In the genomic region with DNA sequence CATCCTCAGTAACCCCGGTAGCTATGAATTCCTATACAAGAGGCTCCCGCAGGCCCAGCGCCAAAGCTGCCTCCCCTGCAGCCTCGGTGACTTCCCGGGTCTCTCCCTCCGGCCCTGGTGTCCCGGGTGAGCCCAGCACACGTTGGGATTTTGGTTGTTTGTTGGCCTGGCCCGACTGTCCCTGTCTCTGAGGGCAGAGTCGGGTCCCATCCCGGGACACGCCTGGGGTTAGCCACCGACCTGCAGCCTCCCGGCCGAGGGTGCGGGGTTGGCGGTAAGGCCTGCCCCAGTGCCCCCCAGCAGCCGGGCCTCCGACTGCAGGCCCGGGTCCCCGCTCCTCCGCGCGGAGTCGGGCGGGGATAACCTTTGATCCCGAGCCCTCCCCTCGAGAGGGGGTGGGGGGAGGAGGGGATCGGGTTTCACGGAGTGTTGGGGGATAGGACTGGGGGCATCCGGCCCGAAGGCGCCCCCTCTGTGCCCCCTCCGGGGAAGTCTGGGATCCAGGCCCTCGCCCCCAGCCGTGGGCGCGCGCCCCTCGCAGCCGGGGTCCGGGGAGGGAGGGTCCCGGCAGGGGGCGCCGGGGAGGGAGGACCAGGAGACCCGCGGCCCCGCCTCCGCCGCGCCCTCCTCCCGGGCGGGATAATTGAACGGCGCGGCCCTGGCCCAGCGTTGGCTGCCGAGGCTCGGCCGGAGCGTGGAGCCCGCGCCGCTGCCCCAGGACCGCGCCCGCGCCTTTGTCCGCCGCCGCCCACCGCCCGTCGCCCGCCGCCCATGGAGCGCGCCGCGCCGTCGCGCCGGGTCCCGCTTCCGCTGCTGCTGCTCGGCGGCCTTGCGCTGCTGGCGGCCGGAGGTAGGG, we compare ENCODE assay signal across 1 cellular context.
TF ChIP-seq lines count a peak whose summit lies in the region.

A gene with protein sequence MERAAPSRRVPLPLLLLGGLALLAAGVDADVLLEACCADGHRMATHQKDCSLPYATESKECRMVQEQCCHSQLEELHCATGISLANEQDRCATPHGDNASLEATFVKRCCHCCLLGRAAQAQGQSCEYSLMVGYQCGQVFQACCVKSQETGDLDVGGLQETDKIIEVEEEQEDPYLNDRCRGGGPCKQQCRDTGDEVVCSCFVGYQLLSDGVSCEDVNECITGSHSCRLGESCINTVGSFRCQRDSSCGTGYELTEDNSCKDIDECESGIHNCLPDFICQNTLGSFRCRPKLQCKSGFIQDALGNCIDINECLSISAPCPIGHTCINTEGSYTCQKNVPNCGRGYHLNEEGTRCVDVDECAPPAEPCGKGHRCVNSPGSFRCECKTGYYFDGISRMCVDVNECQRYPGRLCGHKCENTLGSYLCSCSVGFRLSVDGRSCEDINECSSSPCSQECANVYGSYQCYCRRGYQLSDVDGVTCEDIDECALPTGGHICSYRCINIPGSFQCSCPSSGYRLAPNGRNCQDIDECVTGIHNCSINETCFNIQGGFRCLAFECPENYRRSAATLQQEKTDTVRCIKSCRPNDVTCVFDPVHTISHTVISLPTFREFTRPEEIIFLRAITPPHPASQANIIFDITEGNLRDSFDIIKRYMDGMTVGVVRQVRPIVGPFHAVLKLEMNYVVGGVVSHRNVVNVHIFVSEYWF (plus strand): TSS at position 669 of the 856 bp plus-strand sequence. CDS start 103 bp downstream, at position 772.

TF ChIP-seq in HepG2, 621 proteins besides CTCF, POLR2A, EP300 and RAD21 (continued from another document):
- TF ChIP-seq, protein P1, sequence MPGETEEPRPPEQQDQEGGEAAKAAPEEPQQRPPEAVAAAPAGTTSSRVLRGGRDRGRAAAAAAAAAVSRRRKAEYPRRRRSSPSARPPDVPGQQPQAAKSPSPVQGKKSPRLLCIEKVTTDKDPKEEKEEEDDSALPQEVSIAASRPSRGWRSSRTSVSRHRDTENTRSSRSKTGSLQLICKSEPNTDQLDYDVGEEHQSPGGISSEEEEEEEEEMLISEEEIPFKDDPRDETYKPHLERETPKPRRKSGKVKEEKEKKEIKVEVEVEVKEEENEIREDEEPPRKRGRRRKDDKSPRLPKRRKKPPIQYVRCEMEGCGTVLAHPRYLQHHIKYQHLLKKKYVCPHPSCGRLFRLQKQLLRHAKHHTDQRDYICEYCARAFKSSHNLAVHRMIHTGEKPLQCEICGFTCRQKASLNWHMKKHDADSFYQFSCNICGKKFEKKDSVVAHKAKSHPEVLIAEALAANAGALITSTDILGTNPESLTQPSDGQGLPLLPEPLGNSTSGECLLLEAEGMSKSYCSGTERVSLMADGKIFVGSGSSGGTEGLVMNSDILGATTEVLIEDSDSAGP (CRISPR knock-in tag; IDR thresholded peaks at IDR 0.05; ENCODE audit: borderline replicate concordance) = 0 out of 2 replicates have a peak, but pooled peaks have one; percentile 75
- TF ChIP-seq CHD4 (IDR thresholded peaks at IDR 0.05; ENCODE audit: borderline replicate concordance, low read length) (no peak), SATB2 (CRISPR knock-in tag; IDR thresholded peaks at IDR 0.05) (0 out of 2 replicates have a peak, but pooled peaks have one; percentile 57), TAF1 (CRISPR knock-in tag; IDR thresholded peaks at IDR 0.05) (peak; percentile 88), NKX3-1 (CRISPR knock-in tag; IDR thresholded peaks at IDR 0.05) (peak; percentile 84), RAD51 (IDR thresholded peaks at IDR 0.05; ENCODE audit: borderline replicate concordance) (no peak), FOXP1 (IDR thresholded peaks at IDR 0.05) (no peak), FOXP1 (CRISPR knock-in tag; IDR thresholded peaks at IDR 0.05) (peak; percentile 35; the same call in 1 of the 2 replicates), ZNF430 (CRISPR knock-in tag; IDR thresholded peaks at IDR 0.05) (peak; percentile 65), ZNF768 (CRISPR knock-in tag; IDR thresholded peaks at IDR 0.05) (peak; percentile 68), FOXK1 (CRISPR knock-in tag; IDR thresholded peaks at IDR 0.05; ENCODE audit: borderline replicate concordance, low read depth) (peak; percentile 49; the same call in 1 of the 2 replicates), ZNF557 (CRISPR knock-in tag; IDR thresholded peaks at IDR 0.05) (0 out of 2 replicates have a peak, but pooled peaks have one; percentile 78), NFKB2 (CRISPR knock-in tag; IDR thresholded peaks at IDR 0.05; ENCODE audit: borderline replicate concordance) (no peak; the same call in 1 of the 2 replicates), ZNF614 (CRISPR knock-in tag; IDR thresholded peaks at IDR 0.05; ENCODE audit: borderline replicate concordance) (no peak; the same call in 1 of the 2 replicates), SOX6 (IDR thresholded peaks at IDR 0.05) (no peak), SOX6 (CRISPR knock-in tag; IDR thresholded peaks at IDR 0.05) (peak; percentile 76), ADNP (CRISPR knock-in tag; IDR thresholded peaks at IDR 0.05) (0 out of 2 replicates have a peak, but pooled peaks have one; percentile 31), HNRNPH1 (optimal IDR thresholded peaks at IDR 0.05; ENCODE audit: low read depth, low read length) (peak; percentile 51), MED13 (CRISPR knock-in tag; IDR thresholded peaks at IDR 0.05) (0 out of 2 replicates have a peak, but pooled peaks have one; percentile 91), ESRRA (CRISPR knock-in tag; IDR thresholded peaks at IDR 0.05; ENCODE audit: low read depth) (peak; percentile 22; the same call in 1 of the 2 replicates), THAP11 (CRISPR knock-in tag; IDR thresholded peaks at IDR 0.05) (peak; percentile 25; the same call in 1 of the 2 replicates)
- TF ChIP-seq, protein P2, sequence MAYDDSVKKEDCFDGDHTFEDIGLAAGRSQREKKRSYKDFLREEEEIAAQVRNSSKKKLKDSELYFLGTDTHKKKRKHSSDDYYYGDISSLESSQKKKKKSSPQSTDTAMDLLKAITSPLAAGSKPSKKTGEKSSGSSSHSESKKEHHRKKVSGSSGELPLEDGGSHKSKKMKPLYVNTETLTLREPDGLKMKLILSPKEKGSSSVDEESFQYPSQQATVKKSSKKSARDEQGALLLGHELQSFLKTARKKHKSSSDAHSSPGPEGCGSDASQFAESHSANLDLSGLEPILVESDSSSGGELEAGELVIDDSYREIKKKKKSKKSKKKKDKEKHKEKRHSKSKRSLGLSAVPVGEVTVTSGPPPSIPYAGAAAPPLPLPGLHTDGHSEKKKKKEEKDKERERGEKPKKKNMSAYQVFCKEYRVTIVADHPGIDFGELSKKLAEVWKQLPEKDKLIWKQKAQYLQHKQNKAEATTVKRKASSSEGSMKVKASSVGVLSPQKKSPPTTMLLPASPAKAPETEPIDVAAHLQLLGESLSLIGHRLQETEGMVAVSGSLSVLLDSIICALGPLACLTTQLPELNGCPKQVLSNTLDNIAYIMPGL (CRISPR knock-in tag; IDR thresholded peaks at IDR 0.05; ENCODE audit: borderline replicate concordance in 1 of 2, low read depth in 1 of 2) = peak; percentile 26 to 90; a peak in 3 of 4 replicates
- TF ChIP-seq, protein P3, sequence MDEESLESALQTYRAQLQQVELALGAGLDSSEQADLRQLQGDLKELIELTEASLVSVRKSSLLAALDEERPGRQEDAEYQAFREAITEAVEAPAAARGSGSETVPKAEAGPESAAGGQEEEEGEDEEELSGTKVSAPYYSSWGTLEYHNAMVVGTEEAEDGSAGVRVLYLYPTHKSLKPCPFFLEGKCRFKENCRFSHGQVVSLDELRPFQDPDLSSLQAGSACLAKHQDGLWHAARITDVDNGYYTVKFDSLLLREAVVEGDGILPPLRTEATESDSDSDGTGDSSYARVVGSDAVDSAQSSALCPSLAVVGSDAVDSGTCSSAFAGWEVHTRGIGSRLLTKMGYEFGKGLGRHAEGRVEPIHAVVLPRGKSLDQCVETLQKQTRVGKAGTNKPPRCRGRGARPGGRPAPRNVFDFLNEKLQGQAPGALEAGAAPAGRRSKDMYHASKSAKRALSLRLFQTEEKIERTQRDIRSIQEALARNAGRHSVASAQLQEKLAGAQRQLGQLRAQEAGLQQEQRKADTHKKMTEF (CRISPR knock-in tag; IDR thresholded peaks at IDR 0.05) = peak; percentile 87
- TF ChIP-seq, protein P4, sequence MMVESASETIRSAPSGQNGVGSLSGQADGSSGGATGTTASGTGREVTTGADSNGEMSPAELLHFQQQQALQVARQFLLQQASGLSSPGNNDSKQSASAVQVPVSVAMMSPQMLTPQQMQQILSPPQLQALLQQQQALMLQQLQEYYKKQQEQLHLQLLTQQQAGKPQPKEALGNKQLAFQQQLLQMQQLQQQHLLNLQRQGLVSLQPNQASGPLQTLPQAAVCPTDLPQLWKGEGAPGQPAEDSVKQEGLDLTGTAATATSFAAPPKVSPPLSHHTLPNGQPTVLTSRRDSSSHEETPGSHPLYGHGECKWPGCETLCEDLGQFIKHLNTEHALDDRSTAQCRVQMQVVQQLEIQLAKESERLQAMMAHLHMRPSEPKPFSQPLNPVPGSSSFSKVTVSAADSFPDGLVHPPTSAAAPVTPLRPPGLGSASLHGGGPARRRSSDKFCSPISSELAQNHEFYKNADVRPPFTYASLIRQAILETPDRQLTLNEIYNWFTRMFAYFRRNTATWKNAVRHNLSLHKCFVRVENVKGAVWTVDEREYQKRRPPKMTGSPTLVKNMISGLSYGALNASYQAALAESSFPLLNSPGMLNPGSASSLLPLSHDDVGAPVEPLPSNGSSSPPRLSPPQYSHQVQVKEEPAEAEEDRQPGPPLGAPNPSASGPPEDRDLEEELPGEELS (CRISPR knock-in tag; IDR thresholded peaks at IDR 0.05) = peak; percentile 62
- TF ChIP-seq, protein P5, sequence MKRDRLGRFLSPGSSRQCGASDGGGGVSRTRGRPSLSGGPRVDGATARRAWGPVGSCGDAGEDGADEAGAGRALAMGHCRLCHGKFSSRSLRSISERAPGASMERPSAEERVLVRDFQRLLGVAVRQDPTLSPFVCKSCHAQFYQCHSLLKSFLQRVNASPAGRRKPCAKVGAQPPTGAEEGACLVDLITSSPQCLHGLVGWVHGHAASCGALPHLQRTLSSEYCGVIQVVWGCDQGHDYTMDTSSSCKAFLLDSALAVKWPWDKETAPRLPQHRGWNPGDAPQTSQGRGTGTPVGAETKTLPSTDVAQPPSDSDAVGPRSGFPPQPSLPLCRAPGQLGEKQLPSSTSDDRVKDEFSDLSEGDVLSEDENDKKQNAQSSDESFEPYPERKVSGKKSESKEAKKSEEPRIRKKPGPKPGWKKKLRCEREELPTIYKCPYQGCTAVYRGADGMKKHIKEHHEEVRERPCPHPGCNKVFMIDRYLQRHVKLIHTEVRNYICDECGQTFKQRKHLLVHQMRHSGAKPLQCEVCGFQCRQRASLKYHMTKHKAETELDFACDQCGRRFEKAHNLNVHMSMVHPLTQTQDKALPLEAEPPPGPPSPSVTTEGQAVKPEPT (CRISPR knock-in tag; IDR thresholded peaks at IDR 0.05; ENCODE audit: low read depth) = peak; percentile 69; the same call in 1 of the 2 replicates
